1 cellular context compared by ENCODE assay signal in the genomic region with DNA sequence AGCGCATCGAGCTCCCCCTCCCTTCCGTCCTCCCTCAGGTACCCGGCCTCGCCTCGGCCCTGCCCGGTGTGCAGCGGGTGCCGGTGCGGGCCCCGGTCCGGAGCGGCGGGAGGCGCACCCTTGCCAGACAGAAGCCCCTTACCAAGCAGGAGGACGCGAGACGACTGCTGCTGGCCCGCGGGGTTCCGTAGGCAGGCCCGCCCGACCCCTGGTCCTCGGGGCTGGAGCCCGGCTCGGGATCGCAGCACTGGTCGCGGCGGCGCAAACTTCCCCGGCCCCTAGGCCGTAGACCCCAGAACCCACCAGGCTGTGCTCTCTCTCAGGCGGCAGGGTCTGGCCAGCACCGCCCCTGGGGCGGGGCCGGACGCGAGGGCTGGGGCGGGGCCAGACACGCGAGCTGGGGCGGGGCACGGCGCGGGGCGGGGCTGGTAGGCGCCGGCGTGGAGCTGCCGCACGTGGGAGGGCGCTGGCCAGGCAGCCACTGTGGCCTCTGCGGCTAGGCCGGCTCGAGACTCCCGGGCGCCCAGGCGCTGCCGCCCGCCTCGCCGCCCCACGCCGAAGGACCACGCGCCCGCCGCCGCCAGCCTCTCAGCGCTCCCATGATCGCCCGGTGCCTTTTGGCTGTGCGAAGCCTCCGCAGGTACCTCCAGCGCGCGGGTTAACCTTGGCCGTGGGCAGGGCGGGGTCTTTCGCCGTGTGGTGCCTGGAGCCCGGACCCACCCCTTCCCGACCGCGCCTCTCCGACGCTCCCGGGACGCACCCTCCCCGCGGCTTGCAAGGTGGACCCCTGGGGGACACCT.
A peak's percentile ranks its signal among the peaks of the same experiment; 100 is the strongest.
TF ChIP-seq lines count a peak whose summit lies in the region.

Gene NLN (plus strand): TSS at position 431 of the 800 bp plus-strand sequence. CDS start 169 bp downstream, at position 600.
A gene with protein sequence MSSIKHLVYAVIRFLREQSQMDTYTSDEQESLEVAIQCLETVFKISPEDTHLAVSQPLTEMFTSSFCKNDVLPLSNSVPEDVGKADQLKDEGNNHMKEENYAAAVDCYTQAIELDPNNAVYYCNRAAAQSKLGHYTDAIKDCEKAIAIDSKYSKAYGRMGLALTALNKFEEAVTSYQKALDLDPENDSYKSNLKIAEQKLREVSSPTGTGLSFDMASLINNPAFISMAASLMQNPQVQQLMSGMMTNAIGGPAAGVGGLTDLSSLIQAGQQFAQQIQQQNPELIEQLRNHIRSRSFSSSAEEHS (minus strand): TSS at position 335 of the 800 bp plus-strand sequence. CDS start 1,302 bp downstream, outside the sequence.

TF ChIP-seq in HepG2, 621 proteins besides CTCF, POLR2A, EP300 and RAD21 (continued from another document and continues in another):
- TF ChIP-seq PRDM10 (CRISPR knock-in tag; IDR thresholded peaks at IDR 0.05; ENCODE audit: low read depth), result no peak
- no peak for TF ChIP-seq KAT2B (IDR thresholded peaks at IDR 0.05; ENCODE audit: borderline replicate concordance, low read depth, low read length)
- TF ChIP-seq ZNF749 (CRISPR knock-in tag; IDR thresholded peaks at IDR 0.05; ENCODE audit: borderline replicate concordance), result no peak
- TF ChIP-seq ZNF530 (CRISPR knock-in tag; IDR thresholded peaks at IDR 0.05; ENCODE audit: low read depth), result no peak
- TF ChIP-seq ZNF282 (IDR thresholded peaks at IDR 0.05; ENCODE audit: partially characterized antibody), result no peak
- TF ChIP-seq E2F1 (CRISPR knock-in tag; IDR thresholded peaks at IDR 0.05), result no peak
- no peak for TF ChIP-seq ZNF615 (CRISPR knock-in tag; IDR thresholded peaks at IDR 0.05; ENCODE audit: borderline replicate concordance)
- TF ChIP-seq NRL (CRISPR knock-in tag; IDR thresholded peaks at IDR 0.05; ENCODE audit: borderline replicate concordance), result no peak; the same call in 1 of the 2 replicates
- TF ChIP-seq ZNF510 (CRISPR knock-in tag; IDR thresholded peaks at IDR 0.05; ENCODE audit: low read depth), result no peak
- TF ChIP-seq ERF (CRISPR knock-in tag; IDR thresholded peaks at IDR 0.05), result no peak; the same call in 1 of the 2 replicates
- TF ChIP-seq, protein P1, sequence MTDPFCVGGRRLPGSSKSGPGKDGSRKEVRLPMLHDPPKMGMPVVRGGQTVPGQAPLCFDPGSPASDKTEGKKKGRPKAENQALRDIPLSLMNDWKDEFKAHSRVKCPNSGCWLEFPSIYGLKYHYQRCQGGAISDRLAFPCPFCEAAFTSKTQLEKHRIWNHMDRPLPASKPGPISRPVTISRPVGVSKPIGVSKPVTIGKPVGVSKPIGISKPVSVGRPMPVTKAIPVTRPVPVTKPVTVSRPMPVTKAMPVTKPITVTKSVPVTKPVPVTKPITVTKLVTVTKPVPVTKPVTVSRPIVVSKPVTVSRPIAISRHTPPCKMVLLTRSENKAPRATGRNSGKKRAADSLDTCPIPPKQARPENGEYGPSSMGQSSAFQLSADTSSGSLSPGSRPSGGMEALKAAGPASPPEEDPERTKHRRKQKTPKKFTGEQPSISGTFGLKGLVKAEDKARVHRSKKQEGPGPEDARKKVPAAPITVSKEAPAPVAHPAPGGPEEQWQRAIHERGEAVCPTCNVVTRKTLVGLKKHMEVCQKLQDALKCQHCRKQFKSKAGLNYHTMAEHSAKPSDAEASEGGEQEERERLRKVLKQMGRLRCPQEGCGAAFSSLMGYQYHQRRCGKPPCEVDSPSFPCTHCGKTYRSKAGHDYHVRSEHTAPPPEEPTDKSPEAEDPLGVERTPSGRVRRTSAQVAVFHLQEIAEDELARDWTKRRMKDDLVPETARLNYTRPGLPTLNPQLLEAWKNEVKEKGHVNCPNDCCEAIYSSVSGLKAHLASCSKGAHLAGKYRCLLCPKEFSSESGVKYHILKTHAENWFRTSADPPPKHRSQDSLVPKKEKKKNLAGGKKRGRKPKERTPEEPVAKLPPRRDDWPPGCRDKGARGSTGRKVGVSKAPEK (CRISPR knock-in tag; IDR thresholded peaks at IDR 0.05; ENCODE audit: borderline replicate concordance), result no peak
- 0 out of 2 replicates have a peak, but pooled peaks have one; percentile 40 for TF ChIP-seq ZNF33A (CRISPR knock-in tag; IDR thresholded peaks at IDR 0.05; ENCODE audit: borderline replicate concordance)
- no peak for TF ChIP-seq HIC2 (CRISPR knock-in tag; IDR thresholded peaks at IDR 0.05; ENCODE audit: low read depth)
- 0 out of 2 replicates have a peak, but pooled peaks have one; percentile 11 for TF ChIP-seq ZNF572 (CRISPR knock-in tag; IDR thresholded peaks at IDR 0.05)
- TF ChIP-seq ZNF256 (CRISPR knock-in tag; conservative IDR thresholded peaks at IDR 0.05), result no peak
- no peak for TF ChIP-seq KLF9 (CRISPR knock-in tag; IDR thresholded peaks at IDR 0.05; ENCODE audit: low read depth)
- no peak; the same call in 1 of the 2 replicates for TF ChIP-seq ZNF557 (CRISPR knock-in tag; IDR thresholded peaks at IDR 0.05)
- no peak for TF ChIP-seq CHD2 (IDR thresholded peaks at IDR 0.05; ENCODE audit: low read depth, low read length)
- TF ChIP-seq, protein P2, sequence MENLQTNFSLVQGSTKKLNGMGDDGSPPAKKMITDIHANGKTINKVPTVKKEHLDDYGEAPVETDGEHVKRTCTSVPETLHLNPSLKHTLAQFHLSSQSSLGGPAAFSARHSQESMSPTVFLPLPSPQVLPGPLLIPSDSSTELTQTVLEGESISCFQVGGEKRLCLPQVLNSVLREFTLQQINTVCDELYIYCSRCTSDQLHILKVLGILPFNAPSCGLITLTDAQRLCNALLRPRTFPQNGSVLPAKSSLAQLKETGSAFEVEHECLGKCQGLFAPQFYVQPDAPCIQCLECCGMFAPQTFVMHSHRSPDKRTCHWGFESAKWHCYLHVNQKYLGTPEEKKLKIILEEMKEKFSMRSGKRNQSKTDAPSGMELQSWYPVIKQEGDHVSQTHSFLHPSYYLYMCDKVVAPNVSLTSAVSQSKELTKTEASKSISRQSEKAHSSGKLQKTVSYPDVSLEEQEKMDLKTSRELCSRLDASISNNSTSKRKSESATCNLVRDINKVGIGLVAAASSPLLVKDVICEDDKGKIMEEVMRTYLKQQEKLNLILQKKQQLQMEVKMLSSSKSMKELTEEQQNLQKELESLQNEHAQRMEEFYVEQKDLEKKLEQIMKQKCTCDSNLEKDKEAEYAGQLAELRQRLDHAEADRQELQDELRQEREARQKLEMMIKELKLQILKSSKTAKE (CRISPR knock-in tag; IDR thresholded peaks at IDR 0.05; ENCODE audit: borderline replicate concordance), result no peak
- TF ChIP-seq SIX1 (CRISPR knock-in tag; IDR thresholded peaks at IDR 0.05; ENCODE audit: borderline replicate concordance), result no peak
- TF ChIP-seq, protein P3, sequence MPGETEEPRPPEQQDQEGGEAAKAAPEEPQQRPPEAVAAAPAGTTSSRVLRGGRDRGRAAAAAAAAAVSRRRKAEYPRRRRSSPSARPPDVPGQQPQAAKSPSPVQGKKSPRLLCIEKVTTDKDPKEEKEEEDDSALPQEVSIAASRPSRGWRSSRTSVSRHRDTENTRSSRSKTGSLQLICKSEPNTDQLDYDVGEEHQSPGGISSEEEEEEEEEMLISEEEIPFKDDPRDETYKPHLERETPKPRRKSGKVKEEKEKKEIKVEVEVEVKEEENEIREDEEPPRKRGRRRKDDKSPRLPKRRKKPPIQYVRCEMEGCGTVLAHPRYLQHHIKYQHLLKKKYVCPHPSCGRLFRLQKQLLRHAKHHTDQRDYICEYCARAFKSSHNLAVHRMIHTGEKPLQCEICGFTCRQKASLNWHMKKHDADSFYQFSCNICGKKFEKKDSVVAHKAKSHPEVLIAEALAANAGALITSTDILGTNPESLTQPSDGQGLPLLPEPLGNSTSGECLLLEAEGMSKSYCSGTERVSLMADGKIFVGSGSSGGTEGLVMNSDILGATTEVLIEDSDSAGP (CRISPR knock-in tag; IDR thresholded peaks at IDR 0.05; ENCODE audit: borderline replicate concordance), result peak; percentile 85; the same call in 1 of the 2 replicates
- TF ChIP-seq JUNB (CRISPR knock-in tag; IDR thresholded peaks at IDR 0.05; ENCODE audit: borderline replicate concordance), result no peak
- TF ChIP-seq TCF7L2 (IDR thresholded peaks at IDR 0.05; ENCODE audit: low read depth, low read length), result no peak
- no peak for TF ChIP-seq RARG (CRISPR knock-in tag; IDR thresholded peaks at IDR 0.05; ENCODE audit: low read depth)
- TF ChIP-seq ZNF788 (CRISPR knock-in tag; IDR thresholded peaks at IDR 0.05; ENCODE audit: borderline replicate concordance), result no peak
- TF ChIP-seq MNT (IDR thresholded peaks at IDR 0.05), result no peak
- no peak for TF ChIP-seq EEA1 (CRISPR knock-in tag; IDR thresholded peaks at IDR 0.05; ENCODE audit: borderline replicate concordance)
- peak; percentile 45; the same call in 1 of the 2 replicates for TF ChIP-seq IRX3 (CRISPR knock-in tag; IDR thresholded peaks at IDR 0.05; ENCODE audit: borderline replicate concordance, low read depth)
- no peak for TF ChIP-seq ATF7 (IDR thresholded peaks at IDR 0.05)
- no peak for TF ChIP-seq ATF7 (CRISPR knock-in tag; IDR thresholded peaks at IDR 0.05)
- TF ChIP-seq ZNF891 (CRISPR knock-in tag; IDR thresholded peaks at IDR 0.05), result 0 out of 2 replicates have a peak, but pooled peaks have one; percentile 19
- 0 out of 2 replicates have a peak, but pooled peaks have one; percentile 55 for TF ChIP-seq TERF1 (CRISPR knock-in tag; IDR thresholded peaks at IDR 0.05)
- TF ChIP-seq PAWR (CRISPR knock-in tag; IDR thresholded peaks at IDR 0.05; ENCODE audit: borderline replicate concordance), result no peak
- peak; percentile 71; the same call in 1 of the 2 replicates for TF ChIP-seq PAX8 (CRISPR knock-in tag; IDR thresholded peaks at IDR 0.05; ENCODE audit: borderline replicate concordance)
- TF ChIP-seq JUN (CRISPR knock-in tag; IDR thresholded peaks at IDR 0.05), result no peak
